ENCODE assay signal across 25 cellular contexts in the genomic region with DNA sequence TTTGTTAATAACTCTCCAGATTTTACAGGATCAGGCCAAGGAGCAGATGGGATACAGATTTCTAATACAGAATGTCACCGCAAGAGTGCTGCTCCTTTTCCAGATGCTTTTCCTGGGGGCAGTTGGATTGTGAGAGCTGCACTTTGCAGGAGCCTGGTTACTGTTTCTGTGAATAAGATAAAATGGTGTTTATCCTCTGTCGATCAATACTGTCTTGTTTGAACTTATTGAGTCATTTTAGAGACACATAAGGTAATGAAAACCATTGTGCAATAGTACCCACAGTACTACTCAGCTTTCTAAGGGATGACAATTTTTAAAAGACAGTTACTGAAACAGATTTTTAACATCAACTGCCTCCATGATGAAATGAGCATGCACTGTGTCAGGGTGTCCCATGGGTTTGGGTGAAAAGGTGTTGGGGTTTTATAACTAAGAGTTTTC. TPM values are rescaled to one million over a fixed set of nuclear protein-coding genes. Genes with fewer than 3 reads are reported as not detected.
"Had no signal": no experiment of that assay in that cellular context is flagged by ENCODE, and none has a peak within 500 bp of the region (broad histone marks: within the 10 kb centered on the region; RNA-seq: fewer than 3 reads in every experiment).

No MANE protein-coding gene starts in this region.

- H3K9me3 Mint-ChIP-seq: activated naive CD8-positive, alpha-beta T cell treated with anti-CD3 and anti-CD28 coated beads, Interleukin-2, amount 10 ng/mL, durations not matched to agents 7 days and 5 days; activated T-helper 1 cell treated with anti-CD3 and anti-CD28 coated beads, Interleukin-12 subunit alpha, Interleukin-12 subunit beta, Interleukin-2, Interleukin-4 antibody, amounts not matched to agents 30 ng/mL and 10 ng/mL and 1 ng/mL, durations not matched to agents 14 hours and 24 hours and 36 hours; central memory CD8-positive, alpha-beta T cell; stimulated activated naive CD8-positive, alpha-beta T cell treated with anti-CD3 and anti-CD28 coated beads, Interleukin-15, Interleukin-2, amounts not matched to agents 100 ng/mL and 50 ng/mL, for 24 hours; T-helper 2 cell treated with Interferon-gamma antibody and Interleukin-4, amounts not matched to agents 5 μg/mL and 100 μg/mL, for 36 hours had no signal

- H3K4me1 Mint-ChIP-seq: activated CD4-positive, alpha-beta T cell treated with anti-CD3 and anti-CD28 coated beads for 36 hours; activated naive CD8-positive, alpha-beta T cell treated with anti-CD3 and anti-CD28 coated beads, Interleukin-2, amount 10 ng/mL, durations not matched to agents 7 days and 5 days; central memory CD8-positive, alpha-beta T cell; naive thymus-derived CD4-positive, alpha-beta T cell had no signal

- H3K4me3 ChIP-seq: colonic mucosa, gastroesophageal sphincter, heart left ventricle, ovary, tibial nerve, vagina had no signal

- H3K27ac ChIP-seq: colonic mucosa, gastroesophageal sphincter, heart left ventricle, ovary, tibial nerve, vagina had no signal

- H3K4me1 ChIP-seq: colonic mucosa, gastroesophageal sphincter, heart left ventricle, tibial nerve, vagina had no signal

- H3K9me3 ChIP-seq: colonic mucosa, gastroesophageal sphincter, heart left ventricle, ovary, tibial nerve, vagina had no signal

- H3K36me3 ChIP-seq: colonic mucosa, gastroesophageal sphincter, heart left ventricle, ovary, tibial nerve, vagina had no signal

- ATAC-seq: activated CD4-positive, alpha-beta T cell treated with anti-CD3 and anti-CD28 coated beads for 36 hours; gastroesophageal sphincter; heart left ventricle; left ventricle myocardium superior; naive thymus-derived CD4-positive, alpha-beta T cell had no signal

- H3K4me3 Mint-ChIP-seq: activated CD4-positive, alpha-beta T cell treated with anti-CD3 and anti-CD28 coated beads for 36 hours; activated naive CD8-positive, alpha-beta T cell treated with anti-CD3 and anti-CD28 coated beads, Interleukin-2, amount 10 ng/mL, durations not matched to agents 7 days and 5 days; activated T-helper 1 cell treated with anti-CD3 and anti-CD28 coated beads, Interleukin-12 subunit alpha, Interleukin-12 subunit beta, Interleukin-2, Interleukin-4 antibody, amounts not matched to agents 30 ng/mL and 10 ng/mL and 1 ng/mL, durations not matched to agents 14 hours and 24 hours and 36 hours; central memory CD8-positive, alpha-beta T cell; naive thymus-derived CD4-positive, alpha-beta T cell; stimulated activated naive CD8-positive, alpha-beta T cell treated with anti-CD3 and anti-CD28 coated beads, Interleukin-15, Interleukin-2, amounts not matched to agents 100 ng/mL and 50 ng/mL, for 24 hours; T-helper 2 cell treated with Interferon-gamma antibody and Interleukin-4, amounts not matched to agents 5 μg/mL and 100 μg/mL, for 36 hours had no signal

- H3K27me3 ChIP-seq: colonic mucosa, gastroesophageal sphincter, ovary, tibial nerve, vagina had no signal

- H3K27ac Mint-ChIP-seq: activated CD4-positive, alpha-beta T cell treated with anti-CD3 and anti-CD28 coated beads for 36 hours; activated naive CD8-positive, alpha-beta T cell treated with anti-CD3 and anti-CD28 coated beads, Interleukin-2, amount 10 ng/mL, durations not matched to agents 7 days and 5 days; activated T-helper 1 cell treated with anti-CD3 and anti-CD28 coated beads, Interleukin-12 subunit alpha, Interleukin-12 subunit beta, Interleukin-2, Interleukin-4 antibody, amounts not matched to agents 30 ng/mL and 10 ng/mL and 1 ng/mL, durations not matched to agents 14 hours and 24 hours and 36 hours; naive thymus-derived CD4-positive, alpha-beta T cell; stimulated activated naive CD8-positive, alpha-beta T cell treated with anti-CD3 and anti-CD28 coated beads, Interleukin-15, Interleukin-2, amounts not matched to agents 100 ng/mL and 50 ng/mL, for 24 hours; T-helper 2 cell treated with Interferon-gamma antibody and Interleukin-4, amounts not matched to agents 5 μg/mL and 100 μg/mL, for 36 hours had no signal

- DNase-seq: activated CD4-positive, alpha-beta T cell treated with anti-CD3 and anti-CD28 coated beads for 36 hours; activated CD4-positive, alpha-beta T cell treated with anti-CD3 and anti-CD28 coated beads, Interleukin-2, amount 50 U/mL, for 48 hours; activated naive CD4-positive, alpha-beta T cell; activated naive CD8-positive, alpha-beta T cell treated with anti-CD3 and anti-CD28 coated beads, Interleukin-2, amount 10 ng/mL, durations not matched to agents 7 days and 5 days; activated T-cell treated with anti-CD3 and anti-CD28 coated beads for 4 hours; amygdala; colonic mucosa; heart left ventricle; kidney glomerular epithelial cell; left ventricle myocardium superior; mesenchymal stem cell; naive thymus-derived CD4-positive, alpha-beta T cell; ovary; stimulated activated CD4-positive, alpha-beta T cell treated with anti-CD3 and anti-CD28 coated beads, Interleukin-15, amount 100 ng/mL, for 24 hours; stimulated activated CD4-positive, alpha-beta T cell treated with anti-CD3 and anti-CD28 coated beads, Interleukin-2, amount 100 ng/mL, for 48 hours had no signal

- H3K36me3 Mint-ChIP-seq: activated naive CD8-positive, alpha-beta T cell treated with anti-CD3 and anti-CD28 coated beads, Interleukin-2, amount 10 ng/mL, durations not matched to agents 7 days and 5 days; naive thymus-derived CD4-positive, alpha-beta T cell had no signal

- FAIRE-seq: endometrium, TTC549 had no signal

RNA-seq across cellular contexts. Expression of a gene that starts 2.9 kb away (rescaled TPM):
- total RNA-seq: activated CD4-positive, alpha-beta T cell treated with anti-CD3 and anti-CD28 coated beads for 36 hours; activated naive CD8-positive, alpha-beta T cell treated with anti-CD3 and anti-CD28 coated beads, Interleukin-2, amount 10 ng/mL, durations not matched to agents 7 days and 5 days; activated T-helper 1 cell treated with anti-CD3 and anti-CD28 coated beads, Interleukin-12 subunit alpha, Interleukin-12 subunit beta, Interleukin-2, Interleukin-4 antibody, amounts not matched to agents 30 ng/mL and 10 ng/mL and 1 ng/mL, durations not matched to agents 14 hours and 24 hours and 36 hours; left ventricle myocardium superior; naive thymus-derived CD4-positive, alpha-beta T cell; tibial nerve; vagina had no signal
- polyA plus RNA-seq: esophagus; naive thymus-derived CD4-positive, alpha-beta T cell; ovary had no signal
